In genomic region chr12:128259556-128260070, GRCh38 we compare ENCODE assay signal across 8 cellular contexts. TPM values are rescaled to one million over a fixed set of nuclear protein-coding genes. Genes with fewer than 3 reads are reported as not detected.
DNase-seq lines count a peak whose midpoint lies in the region; ATAC-seq, FAIRE-seq and TF ChIP-seq lines count a peak whose summit lies in the region.

No MANE protein-coding gene starts in this region.

- no peaks in the 10 kb centered on the region for H3K27me3 ChIP-seq in uterus

- H3K4me3 ChIP-seq in GM12864 (ENCODE audit: low read depth, low read length) (no peak overlapping the region), kidney (ENCODE audit: low read length in 2 of 2) (no peak overlapping the region), uterus (no peak overlapping the region)

- intact Hi-C loops in kidney (cut with DNase I) (no loop called here), uterus (cut with DNase I; ENCODE audit: low total_unique reads) (no loop called here)

- no peak for ATAC-seq in HG02763 (IDR thresholded peaks at IDR 0.05; ENCODE audit: unreplicated experiment)

- TF ChIP-seq POLR2A in uterus (IDR thresholded peaks at IDR 0.05) = no peak

- H3K9me3 ChIP-seq in kidney (ENCODE audit: control insufficient read depth in 1 of 2, low read length in 2 of 2) = no peaks in the 10 kb centered on the region
- no peaks in the 10 kb centered on the region for H3K9me3 ChIP-seq in uterus

- H3K4me1 ChIP-seq in kidney (ENCODE audit: control insufficient read depth in 1 of 2, insufficient read depth in 1 of 2, low read depth in 1 of 2, low read length in 2 of 2) = no peaks in the 10 kb centered on the region
- H3K4me1 ChIP-seq in uterus = no peaks in the 10 kb centered on the region

- H3K9ac ChIP-seq in kidney (ENCODE audit: low read length in 2 of 2) = no peak overlapping the region

- no peak for DNase-seq in GM12864 (ENCODE audit: low read depth)
- peak; percentile 50 for DNase-seq in NAMALWA (ENCODE audit: low spot score)
- DNase-seq in anterior cingulate cortex (lab: John Stamatoyannopoulos, UW) = peak in 43 of 58 donors; percentile 9 to 74 (median 35)
- DNase-seq in kidney = no peak
- DNase-seq in uterus = peak; percentile 32
- DNase-seq in glomerular visceral epithelial cell (ENCODE audit: extremely low spot score) = no peak
- DNase-seq in SW 1271 (lab: John Stamatoyannopoulos, UW) = no peak

- FAIRE-seq in kidney (lab: Jason Lieb, UNC) = no peak

- H3K27ac ChIP-seq in kidney (ENCODE audit: low read depth in 2 of 2, low read length in 2 of 2) = no peak overlapping the region
- H3K27ac ChIP-seq in uterus = no peak overlapping the region

- H3K36me3 ChIP-seq in kidney (ENCODE audit: control insufficient read depth in 1 of 2, insufficient read depth in 2 of 2, low read length in 2 of 2) (no peaks in the 10 kb centered on the region), uterus (no peaks in the 10 kb centered on the region)

- TF ChIP-seq CTCF in GM12864 (IDR thresholded peaks at IDR 0.05; ENCODE audit: low read depth, low read length, missing control alignments) (peak; percentile 60), kidney (IDR thresholded peaks at IDR 0.05; ENCODE audit: borderline replicate concordance, extremely low read depth, insufficient read depth) (peak; percentile 73), uterus (IDR thresholded peaks at IDR 0.05) (peak; percentile 60 to 80 (median 68))

RNA-seq across cellular contexts. Expression of gene TMEM132C, which starts 7.4 kb away (rescaled TPM):
- 0.28 TPM for total RNA-seq in kidney
- polyA plus RNA-seq in kidney (ENCODE audit: insufficient read depth, low read depth, low replicate concordance) = 0.75 TPM
- 10 to 100 TPM in 1 of 4 donors, 1 to 10 TPM in 2, under 1 TPM in 1; 0.26 to 48.3 (median 5.0) TPM for total RNA-seq in uterus

Comparison
In these comparisons a context has a peak if more than half of its experiments do, and no peak if none do; other contexts are left out.
1. DNase-seq: peak in NAMALWA (single experiment), anterior cingulate cortex (43 of 58) and uterus (2 of 2); none in GM12864 (single experiment), kidney (single experiment), glomerular visceral epithelial cell (single experiment) and SW 1271 (0 of 2).
2. Peak in every context shown above with its lines, with median percentiles within 50 percentile points of each other: CTCF ChIP-seq.